Comparison of ENCODE assay signal across 8 cellular contexts in the genomic region with DNA sequence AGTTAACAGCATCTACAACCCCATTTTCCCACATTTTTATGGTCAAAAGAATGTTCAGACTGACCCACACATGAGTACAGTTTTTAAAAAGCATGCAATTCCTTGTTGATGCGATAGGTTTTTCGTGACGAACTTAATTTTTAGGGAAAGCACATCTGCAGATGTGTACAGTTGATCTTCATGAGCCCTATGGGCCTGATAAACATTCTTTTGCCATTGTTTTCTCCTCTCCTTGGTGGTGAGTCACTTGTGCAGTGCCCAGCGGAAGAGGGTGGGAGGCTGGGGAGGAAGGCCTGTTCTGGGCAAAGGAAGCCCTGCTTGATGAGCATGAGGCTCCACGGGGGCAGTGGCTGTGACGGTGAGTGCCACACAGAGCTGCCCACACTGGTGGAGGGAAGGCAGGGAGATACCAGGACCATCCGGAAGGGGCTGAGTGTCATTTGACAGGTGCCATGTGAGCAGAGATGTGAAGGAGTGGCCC. TPM values are rescaled to one million over a fixed set of nuclear protein-coding genes. Genes with fewer than 3 reads are reported as not detected.
DNase-seq lines count a peak whose midpoint lies in the region; ATAC-seq and TF ChIP-seq lines count a peak whose summit lies in the region.

No MANE protein-coding gene starts in this region.

- no peaks in the 10 kb centered on the region for H3K27me3 ChIP-seq in ascending aorta
- H3K27me3 ChIP-seq in kidney epithelial cell (ENCODE audit: control insufficient read depth, insufficient read depth, low read length): no peaks in the 10 kb centered on the region
- no peaks in the 10 kb centered on the region for H3K27me3 ChIP-seq in aorta (ENCODE audit: control insufficient read depth in 1 of 2, insufficient read depth in 2 of 2, low read length in 1 of 2)

- H3K9me3 ChIP-seq in ascending aorta: no peaks in the 10 kb centered on the region
- H3K9me3 ChIP-seq in aorta (ENCODE audit: control insufficient read depth, low read length): no peaks in the 10 kb centered on the region

- H3K4me1 ChIP-seq in ascending aorta (peaks cover 46 to 67% of the 10 kb centered on the region in 2 donors), aorta (ENCODE audit: control insufficient read depth in 1 of 2, insufficient read depth in 2 of 2, low read length in 2 of 2) (peaks cover 2 to 21% of the 10 kb centered on the region in 2 donors)

- intact Hi-C loops in ascending aorta (cut with DNase I): no loop called here
- intact Hi-C loops in aorta (cut with DNase I): loop anchor here in 1 of 2 donors (10.0 kb wide), 1 partner anchor 743 kb away; no protein-coding TSS in a partner anchor

- H3K4me3 ChIP-seq in ascending aorta (peak overlapping the region; percentile 33), kidney epithelial cell (ENCODE audit: low read depth, low read length) (no peak overlapping the region), aorta (ENCODE audit: low read length in 2 of 2) (no peak overlapping the region)

- WGBS in aorta, 2 donors: 31 to 38% methylated on average over 7 of the region's 7 CpGs

- DNase-seq in AG08395 (ENCODE audit: low spot score) (peak; percentile 79), M059J (ENCODE audit: low read depth) (peak; percentile 90), ascending aorta (ENCODE audit: low spot score in 2 of 2) (no peak), kidney epithelial cell (ENCODE audit: low read depth) (peak; percentile 52), aorta (peak; percentile 69 to 84), NCI-H748 treated with DMSO at 0.1 percent for 48 hours (lab: John Stamatoyannopoulos, UW) (no peak), NCI-H2227 treated with DMSO at 0.1 percent for 48 hours (lab: John Stamatoyannopoulos, UW) (no peak)

- peak overlapping the region; percentile 29 to 49 for H3K27ac ChIP-seq in ascending aorta
- H3K27ac ChIP-seq in aorta (ENCODE audit: low read depth in 1 of 2, low read length in 2 of 2): no peak overlapping the region

- no peak for ATAC-seq in aorta (ENCODE audit: low FRiP score)
- ATAC-seq in HG03469 (IDR thresholded peaks at IDR 0.05; ENCODE audit: unreplicated experiment): no peak

- peaks cover 5% of the 10 kb centered on the region in 2 donors for H3K36me3 ChIP-seq in ascending aorta
- no peaks in the 10 kb centered on the region for H3K36me3 ChIP-seq in kidney epithelial cell (ENCODE audit: control insufficient read depth, insufficient read depth, low read length)
- no peaks in the 10 kb centered on the region for H3K36me3 ChIP-seq in aorta (ENCODE audit: control insufficient read depth in 1 of 2, insufficient read depth in 2 of 2, low read length in 1 of 2)

- peak in 1 of 3 experiments; percentile 2 for TF ChIP-seq CTCF in ascending aorta (IDR thresholded peaks at IDR 0.05)
- TF ChIP-seq CTCF in kidney epithelial cell (IDR thresholded peaks at IDR 0.05; ENCODE audit: insufficient read depth, low read length, poor library complexity, severe bottlenecking): no peak

RNA-seq across cellular contexts. Expression of a gene that starts 5.3 kb away (rescaled TPM):
- 205 and 280 TPM in 2 replicates for total RNA-seq in M059J (2014; rRNA removed; shearing (Covaris generic))
- total RNA-seq in ascending aorta (447 TPM), kidney epithelial cell (479 and 548 TPM in 2 replicates), aorta (100 to 1,000 TPM; 291 to 356 TPM)
- polyA plus RNA-seq in aorta: 100 to 1,000 TPM; 232 to 349 TPM

RNA-seq across cellular contexts. Expression of a gene that starts 15.3 kb away (rescaled TPM):
- 9.3 and 19.0 TPM in 2 replicates for total RNA-seq in M059J (2014; rRNA removed; shearing (Covaris generic))
- total RNA-seq in ascending aorta (2.4 TPM), kidney epithelial cell (16.5 and 20.1 TPM in 2 replicates), aorta (10 to 100 TPM in 1 of 2 donors, 1 to 10 TPM in 1; 7.9 to 11.4 TPM)
- 10 to 100 TPM in 1 of 2 donors, 1 to 10 TPM in 1; 3.6 to 36.2 TPM for polyA plus RNA-seq in aorta

RNA-seq across cellular contexts. Expression of a gene that starts 21.3 kb away (rescaled TPM):
- total RNA-seq in M059J (2014; rRNA removed; shearing (Covaris generic)): 83.3 and 99.3 TPM in 2 replicates
- total RNA-seq in ascending aorta: 23.6 TPM
- total RNA-seq in kidney epithelial cell: 68.7 and 73.5 TPM in 2 replicates
- 10 to 100 TPM; 27.4 to 35.4 TPM for total RNA-seq in aorta
- polyA plus RNA-seq in aorta: 100 to 1,000 TPM in 1 of 2 donors, 10 to 100 TPM in 1; 41.8 to 152 TPM

RNA-seq across cellular contexts. Expression of a gene that starts 52.3 kb away (rescaled TPM):
- total RNA-seq in M059J (2014; rRNA removed; shearing (Covaris generic)): 227 and 347 TPM in 2 replicates
- total RNA-seq in ascending aorta (979 TPM), kidney epithelial cell (302 and 377 TPM in 2 replicates), aorta (100 to 1,000 TPM; 247 to 248 TPM)
- 100 to 1,000 TPM; 660 to 973 TPM for polyA plus RNA-seq in aorta

Comparison
In these comparisons a context has a peak if more than half of its experiments do, and no peak if none do; other contexts are left out.
1. DNase-seq: peak in AG08395 (single experiment), M059J (single experiment), kidney epithelial cell (single experiment) and aorta (2 of 2); none in ascending aorta (0 of 2), NCI-H748 treated with DMSO at 0.1 percent for 48 hours (single experiment) and NCI-H2227 treated with DMSO at 0.1 percent for 48 hours (single experiment).
2. H3K27ac ChIP-seq: peak in ascending aorta (2 of 2); none in aorta (0 of 2).
3. H3K4me3 ChIP-seq: peak in ascending aorta (2 of 2); none in kidney epithelial cell (single experiment) and aorta (0 of 2).